ENCODE assay signal across 8 cellular contexts in genomic region chr5:66595877-66596790, GRCh38. TPM values are rescaled to one million over a fixed set of nuclear protein-coding genes. Genes with fewer than 3 reads are reported as not detected.
A peak's percentile ranks its signal among the peaks of the same experiment; 100 is the strongest.
DNase-seq lines count a peak whose midpoint lies in the region; ATAC-seq and TF ChIP-seq lines count a peak whose summit lies in the region.

Gene MAST4, plus strand, starts transcription at chr5:66596393. Its CDS starts 263 bp downstream, at chr5:66596656.

- peak within 1 kb of the TSS; percentile 66 for H3K4me2 ChIP-seq in Loucy (ENCODE audit: low read depth, low read length, poor library complexity, severe bottlenecking)

- H3K27me3 ChIP-seq in HAP-1 (ENCODE audit: low read depth) (peaks cover 58% of the 10 kb centered on the region), Loucy (ENCODE audit: insufficient read depth, low read length, poor library complexity, severe bottlenecking) (peaks cover 52% of the 10 kb centered on the region)

- in situ Hi-C loops in HAP-1 (cut with MboI; ENCODE audit: low sequenced_read_pairs), result no loop called here

- H3K4me1 ChIP-seq in ES-I3 (ENCODE audit: insufficient read depth, low read length) (no peaks in the 10 kb centered on the region), HAP-1 (no peaks in the 10 kb centered on the region), Loucy (ENCODE audit: insufficient read depth, low read length, poor library complexity, severe bottlenecking) (no peaks in the 10 kb centered on the region)

- H3F3A ChIP-seq in Loucy (ENCODE audit: low read depth), result no peaks in the 10 kb centered on the region

- no peaks in the 10 kb centered on the region for H3K9me3 ChIP-seq in ES-I3 (ENCODE audit: control insufficient read depth, insufficient read depth, low read length)
- H3K9me3 ChIP-seq in HAP-1, result no peaks in the 10 kb centered on the region
- no peaks in the 10 kb centered on the region for H3K9me3 ChIP-seq in Loucy (ENCODE audit: insufficient read depth, low read depth, low read length)

- H3K4me1 Mint-ChIP-seq in activated naive CD8-positive, alpha-beta T cell treated with anti-CD3 and anti-CD28 coated beads, Interleukin-2, amount 10 ng/mL, durations not matched to agents 7 days and 5 days, result peaks cover 17% of the 10 kb centered on the region
- H3K4me1 Mint-ChIP-seq in type B pancreatic cell (ENCODE audit: unreplicated experiment), result peaks cover 18% of the 10 kb centered on the region

- H3K27ac Mint-ChIP-seq in activated naive CD8-positive, alpha-beta T cell treated with anti-CD3 and anti-CD28 coated beads, Interleukin-2, amount 10 ng/mL, durations not matched to agents 7 days and 5 days, result no peak within 1 kb of the TSS
- peak within 1 kb of the TSS; percentile 30 for H3K27ac Mint-ChIP-seq in type B pancreatic cell

- H3K36me3 ChIP-seq in ES-I3 (ENCODE audit: insufficient read depth, low read length) (no peaks in the 10 kb centered on the region), HAP-1 (replicated peaks) (no peaks in the 10 kb centered on the region), Loucy (ENCODE audit: insufficient read depth, low read length) (no peaks in the 10 kb centered on the region)

- H3K4me3 Mint-ChIP-seq in activated naive CD8-positive, alpha-beta T cell treated with anti-CD3 and anti-CD28 coated beads, Interleukin-2, amount 10 ng/mL, durations not matched to agents 7 days and 5 days, result peak within 1 kb of the TSS; percentile 83
- peak within 1 kb of the TSS; percentile 94 for H3K4me3 Mint-ChIP-seq in type B pancreatic cell

- ATAC-seq in activated naive CD8-positive, alpha-beta T cell treated with anti-CD3 and anti-CD28 coated beads, Interleukin-2, amount 10 ng/mL, durations not matched to agents 7 days and 5 days (ENCODE audit: low read depth), result peak; percentile 96
- peak; percentile 95 for ATAC-seq in Right ventricle myocardium superior (ENCODE audit: poor library complexity)
- ATAC-seq in omental fat pad (ENCODE audit: low FRiP score), result peak; percentile 94

- peak within 1 kb of the TSS; percentile 75 for H2AFZ ChIP-seq in Loucy (ENCODE audit: low read length)

- H3K27me3 Mint-ChIP-seq in activated naive CD8-positive, alpha-beta T cell treated with anti-CD3 and anti-CD28 coated beads, Interleukin-2, amount 10 ng/mL, durations not matched to agents 7 days and 5 days, result peaks cover 67% of the 10 kb centered on the region
- H3K27me3 Mint-ChIP-seq in type B pancreatic cell, result peaks cover 75% of the 10 kb centered on the region

- H3K4me3 ChIP-seq in HAP-1 (peak within 1 kb of the TSS; percentile 40), Loucy (ENCODE audit: low read length, poor library complexity, severe bottlenecking) (peak within 1 kb of the TSS; percentile 61)

- no peaks in the 10 kb centered on the region for H4K20me1 ChIP-seq in Loucy (ENCODE audit: insufficient read depth, low read length, poor library complexity, severe bottlenecking)

- no peaks in the 10 kb centered on the region for H3K36me3 Mint-ChIP-seq in activated naive CD8-positive, alpha-beta T cell treated with anti-CD3 and anti-CD28 coated beads, Interleukin-2, amount 10 ng/mL, durations not matched to agents 7 days and 5 days
- no peaks in the 10 kb centered on the region for H3K36me3 Mint-ChIP-seq in type B pancreatic cell

- H3K9me2 ChIP-seq in Loucy (replicated peaks; ENCODE audit: low read depth, low read length), result no peaks in the 10 kb centered on the region

- TF ChIP-seq CTCF in Loucy (conservative IDR thresholded peaks at IDR 0.05; ENCODE audit: low read length), result no peak
- no peak for TF ChIP-seq CTCF in omental fat pad (IDR thresholded peaks at IDR 0.05)
- no peak for TF ChIP-seq CTCF in type B pancreatic cell (conservative IDR thresholded peaks at IDR 0.05)

- peak; percentile 53 to 87 for DNase-seq in HAP-1 (ENCODE audit: low spot score in 2 of 2)
- DNase-seq in SHP77 treated with DMSO at 0.1 percent for 48 hours (lab: John Stamatoyannopoulos, UW), result peak; percentile 32
- DNase-seq in activated naive CD8-positive, alpha-beta T cell treated with anti-CD3 and anti-CD28 coated beads, Interleukin-2, amount 10 ng/mL, durations not matched to agents 7 days and 5 days, result peak; percentile 83
- peak; percentile 94 for DNase-seq in Right ventricle myocardium superior
- DNase-seq in omental fat pad (ENCODE audit: low spot score), result peak; percentile 55
- DNase-seq in type B pancreatic cell (ENCODE audit: extremely low spot score, unreplicated experiment), result peak; percentile 91

- H3K9ac ChIP-seq in ES-I3 (ENCODE audit: low read depth, low read length), result peak within 1 kb of the TSS; percentile 77
- H3K9ac ChIP-seq in Loucy (ENCODE audit: low read depth, low read length, poor library complexity, severe bottlenecking), result no peak within 1 kb of the TSS

- H3K79me2 ChIP-seq in Loucy (ENCODE audit: insufficient read depth, low read length), result no peaks in the 10 kb centered on the region

- POLR2A ChIA-PET in activated naive CD8-positive, alpha-beta T cell treated with anti-CD3 and anti-CD28 coated beads, Interleukin-2, amount 10 ng/mL, durations not matched to agents 7 days and 5 days (lab: Charles Lee), result no interaction called here

- no peaks in the 10 kb centered on the region for H3K9me3 Mint-ChIP-seq in activated naive CD8-positive, alpha-beta T cell treated with anti-CD3 and anti-CD28 coated beads, Interleukin-2, amount 10 ng/mL, durations not matched to agents 7 days and 5 days
- no peaks in the 10 kb centered on the region for H3K9me3 Mint-ChIP-seq in type B pancreatic cell

- intact Hi-C loops in Right ventricle myocardium superior (cut with DNase I), result loop anchor here (10.0 kb wide), 2 partner anchors 149 to 291 kb away; no protein-coding TSS in a partner anchor

RNA-seq across cellular contexts. Expression of gene MAST4, which starts in this region (rescaled TPM):
- 10 to 100 TPM; 13.4 to 14.3 TPM for total RNA-seq in activated naive CD8-positive, alpha-beta T cell treated with anti-CD3 and anti-CD28 coated beads, Interleukin-2, amount 10 ng/mL, durations not matched to agents 7 days and 5 days
- total RNA-seq in Right ventricle myocardium superior (42.0 TPM), omental fat pad (10 to 100 TPM; 52.2 to 76.8 (median 57.3) TPM), type B pancreatic cell (ENCODE audit: low replicate concordance) (23.0 and 26.8 TPM in 2 replicates)

Comparison
In these comparisons a context has a peak if more than half of its experiments do, and no peak if none do; other contexts are left out.
1. Peak in every context shown above with its lines: DNase-seq, ATAC-seq and H3K4me3 ChIP-seq.
2. DNase-seq: peak in every context shown above with its lines; median percentile 94 in Right ventricle myocardium superior; 91 in type B pancreatic cell; 83 in activated naive CD8-positive, alpha-beta T cell treated with anti-CD3 and anti-CD28 coated beads, Interleukin-2, amount 10 ng/mL, durations not matched to agents 7 days and 5 days; 70 in HAP-1; 55 in omental fat pad; 32 in SHP77 treated with DMSO at 0.1 percent for 48 hours.